1 cellular context compared by ENCODE assay signal in the genomic region with DNA sequence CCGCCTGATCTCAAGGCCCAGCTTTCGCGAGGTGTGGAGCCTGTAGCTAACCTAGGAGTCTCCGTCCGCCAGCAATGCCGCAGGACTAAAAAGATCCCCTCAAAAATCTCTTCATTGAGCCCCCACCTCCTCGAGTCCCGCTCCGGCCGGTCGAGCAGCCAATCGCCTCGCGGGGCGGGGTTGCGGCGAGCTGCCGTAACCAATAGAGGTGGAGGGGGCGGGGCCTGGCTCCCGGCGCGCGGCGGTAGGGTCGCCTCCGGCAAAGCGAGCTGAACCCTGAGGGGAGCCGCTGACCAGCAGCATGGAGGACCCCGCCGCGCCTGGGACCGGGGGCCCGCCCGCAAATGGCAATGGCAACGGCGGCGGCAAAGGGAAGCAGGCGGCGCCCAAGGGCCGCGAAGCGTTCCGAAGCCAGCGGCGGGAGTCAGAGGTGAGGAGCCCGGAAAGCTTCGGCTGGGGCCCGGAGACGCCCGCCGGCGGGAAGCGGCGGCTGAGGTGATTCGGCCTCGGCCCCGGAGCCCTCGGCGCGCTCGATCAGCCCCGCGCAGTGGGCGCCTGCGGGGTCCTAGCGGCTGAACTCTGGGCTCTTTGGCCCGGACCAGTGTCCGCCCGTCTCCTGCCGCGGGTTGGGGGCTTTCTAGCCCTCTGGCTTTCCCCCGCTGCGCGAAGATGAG.
A peak's percentile ranks its signal among the peaks of the same experiment; 100 is the strongest.
TF ChIP-seq lines count a peak whose summit lies in the region.

TSS of gene STRIP2 (plus strand) at position 261 of the 674 bp plus-strand sequence. CDS start at position 302, 41 bp downstream.

TF ChIP-seq in K562, 482 proteins besides CTCF, POLR2A, EP300 and RAD21 (continued from another document and continues in another):
- TF ChIP-seq, protein P1, sequence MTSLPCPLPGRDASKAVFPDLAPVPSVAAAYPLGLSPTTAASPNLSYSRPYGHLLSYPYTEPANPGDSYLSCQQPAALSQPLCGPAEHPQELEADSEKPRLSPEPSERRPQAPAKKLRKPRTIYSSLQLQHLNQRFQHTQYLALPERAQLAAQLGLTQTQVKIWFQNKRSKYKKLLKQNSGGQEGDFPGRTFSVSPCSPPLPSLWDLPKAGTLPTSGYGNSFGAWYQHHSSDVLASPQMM (CRISPR knock-in tag; IDR thresholded peaks at IDR 0.05), result no peak
- TF ChIP-seq ZNF3 (CRISPR knock-in tag; IDR thresholded peaks at IDR 0.05) (no peak), ZKSCAN8 (CRISPR knock-in tag; IDR thresholded peaks at IDR 0.05) (no peak), TAF9B (IDR thresholded peaks at IDR 0.05; ENCODE audit: partially characterized antibody) (peak; percentile 95), CREB3L1 (IDR thresholded peaks at IDR 0.05; ENCODE audit: borderline replicate concordance, low read depth) (0 out of 2 replicates have a peak, but pooled peaks have one; percentile 34), NCOA1 (IDR thresholded peaks at IDR 0.05; ENCODE audit: low read depth) (no peak), MITF (IDR thresholded peaks at IDR 0.05) (no peak), ZNF76 (CRISPR knock-in tag; IDR thresholded peaks at IDR 0.05; ENCODE audit: borderline replicate concordance) (no peak; the same call in 1 of the 2 replicates), BRF2 (IDR thresholded peaks at IDR 0.05; ENCODE audit: borderline replicate concordance, insufficient read depth, insufficient read length) (no peak), TCFL5 (CRISPR knock-in tag; conservative IDR thresholded peaks at IDR 0.05) (no peak), E2F4 (CRISPR knock-in tag; IDR thresholded peaks at IDR 0.05; ENCODE audit: low read depth) (no peak; the same call in 1 of the 2 replicates), ZNF592 (IDR thresholded peaks at IDR 0.05) (peak; percentile 26; the same call in 1 of the 2 replicates), TCF7 (IDR thresholded peaks at IDR 0.05; ENCODE audit: borderline replicate concordance) (0 out of 2 replicates have a peak, but pooled peaks have one; percentile 20), CAMTA2 (CRISPR knock-in tag; conservative IDR thresholded peaks at IDR 0.05) (no peak), MYBL2 (IDR thresholded peaks at IDR 0.05; ENCODE audit: low read depth) (no peak), MYBL2 (CRISPR knock-in tag; IDR thresholded peaks at IDR 0.05; ENCODE audit: borderline replicate concordance) (no peak), DDX20 (tag; IDR thresholded peaks at IDR 0.05; ENCODE audit: low read depth) (no peak), TCF7L2 (IDR thresholded peaks at IDR 0.05; ENCODE audit: low read depth, low read length) (no peak), ELF4 (CRISPR knock-in tag; IDR thresholded peaks at IDR 0.05) (no peak), XRCC4 (IDR thresholded peaks at IDR 0.05; ENCODE audit: extremely low read depth, insufficient read depth, insufficient read length) (no peak), SIRT6 (IDR thresholded peaks at IDR 0.05; ENCODE audit: low read depth, low read length) (no peak), HNRNPUL1 (IDR thresholded peaks at IDR 0.05; ENCODE audit: low read length) (no peak), NBN (IDR thresholded peaks at IDR 0.05; ENCODE audit: low read depth) (peak; percentile 49; the same call in 1 of the 2 replicates), KLF16 (IDR thresholded peaks at IDR 0.05) (no peak), ARHGAP35 (IDR thresholded peaks at IDR 0.05; ENCODE audit: partially characterized antibody) (no peak), CTBP1 (IDR thresholded peaks at IDR 0.05; ENCODE audit: borderline replicate concordance) (no peak; the same call in 1 of the 2 replicates), NFE2L1 (tag; IDR thresholded peaks at IDR 0.05; ENCODE audit: borderline replicate concordance, low read depth) (no peak), BCOR (IDR thresholded peaks at IDR 0.05) (0 out of 2 replicates have a peak, but pooled peaks have one; percentile 11), FIP1L1 (IDR thresholded peaks at IDR 0.05; ENCODE audit: low read depth, low read length, poor library complexity, severe bottlenecking) (peak; percentile 94), CREB3 (tag; conservative IDR thresholded peaks at IDR 0.05; ENCODE audit: low read depth) (no peak), EZH2 (IDR thresholded peaks at IDR 0.05; ENCODE audit: borderline replicate concordance, low read depth, low read length) (no peak), U2AF2 (optimal IDR thresholded peaks at IDR 0.05; ENCODE audit: low read depth, low read length) (no peak), FOXM1 (IDR thresholded peaks at IDR 0.05; ENCODE audit: low read depth) (peak; percentile 55; the same call in 1 of the 2 replicates), FOXM1 (CRISPR knock-in tag; IDR thresholded peaks at IDR 0.05; ENCODE audit: low read depth) (peak; percentile 97; the same call in 1 of the 2 replicates), PHB (CRISPR knock-in tag; IDR thresholded peaks at IDR 0.05) (no peak; the same call in 1 of the 2 replicates), ZC3H4 (CRISPR knock-in tag; IDR thresholded peaks at IDR 0.05; ENCODE audit: borderline replicate concordance) (no peak), ZEB2 (IDR thresholded peaks at IDR 0.05) (no peak), ZBTB5 (IDR thresholded peaks at IDR 0.05) (no peak), KDM5B (IDR thresholded peaks at IDR 0.05; ENCODE audit: insufficient replicate concordance, low read depth, low read length) (peak; percentile 97), NFIC (IDR thresholded peaks at IDR 0.05) (peak; percentile 42), ZNF830 (CRISPR knock-in tag; IDR thresholded peaks at IDR 0.05) (no peak), JUNB (CRISPR knock-in tag; conservative IDR thresholded peaks at IDR 0.05) (no peak), XRCC5 (IDR thresholded peaks at IDR 0.05; ENCODE audit: low read depth, low read length) (peak; percentile 27; the same call in 1 of the 2 replicates), ZNF764 (CRISPR knock-in tag; IDR thresholded peaks at IDR 0.05; ENCODE audit: low read depth) (no peak), TEAD4 (IDR thresholded peaks at IDR 0.05; ENCODE audit: low read length) (peak; percentile 32), TEAD4 (CRISPR knock-in tag; IDR thresholded peaks at IDR 0.05; ENCODE audit: borderline replicate concordance) (no peak), SRF (CRISPR knock-in tag; IDR thresholded peaks at IDR 0.05) (no peak; a peak in 1 of 4 replicates), HLTF (IDR thresholded peaks at IDR 0.05) (no peak)
- TF ChIP-seq, protein P2, sequence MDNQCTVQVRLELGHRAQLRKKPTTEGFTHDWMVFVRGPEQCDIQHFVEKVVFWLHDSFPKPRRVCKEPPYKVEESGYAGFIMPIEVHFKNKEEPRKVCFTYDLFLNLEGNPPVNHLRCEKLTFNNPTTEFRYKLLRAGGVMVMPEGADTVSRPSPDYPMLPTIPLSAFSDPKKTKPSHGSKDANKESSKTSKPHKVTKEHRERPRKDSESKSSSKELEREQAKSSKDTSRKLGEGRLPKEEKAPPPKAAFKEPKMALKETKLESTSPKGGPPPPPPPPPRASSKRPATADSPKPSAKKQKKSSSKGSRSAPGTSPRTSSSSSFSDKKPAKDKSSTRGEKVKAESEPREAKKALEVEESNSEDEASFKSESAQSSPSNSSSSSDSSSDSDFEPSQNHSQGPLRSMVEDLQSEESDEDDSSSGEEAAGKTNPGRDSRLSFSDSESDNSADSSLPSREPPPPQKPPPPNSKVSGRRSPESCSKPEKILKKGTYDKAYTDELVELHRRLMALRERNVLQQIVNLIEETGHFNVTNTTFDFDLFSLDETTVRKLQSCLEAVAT (IDR thresholded peaks at IDR 0.05), result peak in 1 of 2 experiments; percentile 90; a peak in 2 of 4 replicates
- TF ChIP-seq, protein P3, sequence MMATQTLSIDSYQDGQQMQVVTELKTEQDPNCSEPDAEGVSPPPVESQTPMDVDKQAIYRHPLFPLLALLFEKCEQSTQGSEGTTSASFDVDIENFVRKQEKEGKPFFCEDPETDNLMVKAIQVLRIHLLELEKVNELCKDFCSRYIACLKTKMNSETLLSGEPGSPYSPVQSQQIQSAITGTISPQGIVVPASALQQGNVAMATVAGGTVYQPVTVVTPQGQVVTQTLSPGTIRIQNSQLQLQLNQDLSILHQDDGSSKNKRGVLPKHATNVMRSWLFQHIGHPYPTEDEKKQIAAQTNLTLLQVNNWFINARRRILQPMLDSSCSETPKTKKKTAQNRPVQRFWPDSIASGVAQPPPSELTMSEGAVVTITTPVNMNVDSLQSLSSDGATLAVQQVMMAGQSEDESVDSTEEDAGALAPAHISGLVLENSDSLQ (IDR thresholded peaks at IDR 0.05), result no peak; the same call in 1 of the 2 replicates
